Comparison of ENCODE assay signal across 14 cellular contexts in genomic region chr18:77223653-77224052, GRCh38. TPM values are rescaled to one million over a fixed set of nuclear protein-coding genes. Genes with fewer than 3 reads are reported as not detected.
DNase-seq lines count a peak whose midpoint lies in the region; ATAC-seq and TF ChIP-seq lines count a peak whose summit lies in the region.
"Had no signal": no experiment of that assay in that cellular context is flagged by ENCODE, and none has a peak within 500 bp of the region (broad histone marks: within the 10 kb centered on the region; RNA-seq: fewer than 3 reads in every experiment).

No MANE protein-coding gene starts in this region.

- H3K4me3 ChIP-seq in PC-3 (ENCODE audit: low read length) (no peak overlapping the region), Caco-2 (ENCODE audit: low read depth, low read length) (no peak overlapping the region)
- H3K4me3 ChIP-seq: K562 had no signal

- H3K36me3 Mint-ChIP-seq in Caco-2 (ENCODE audit: insufficient read depth, unreplicated experiment): no peaks in the 10 kb centered on the region
- H3K36me3 Mint-ChIP-seq in T-helper 2 cell treated with Interferon-gamma antibody and Interleukin-4, amounts not matched to agents 5 μg/mL and 100 μg/mL, for 36 hours (ENCODE audit: low read depth): no peaks in the 10 kb centered on the region

- H3K27me3 Mint-ChIP-seq in Caco-2 (ENCODE audit: insufficient read depth, unreplicated experiment): peaks cover 7% of the 10 kb centered on the region
- peaks cover 15% of the 10 kb centered on the region for H3K27me3 Mint-ChIP-seq in T-helper 2 cell treated with Interferon-gamma antibody and Interleukin-4, amounts not matched to agents 5 μg/mL and 100 μg/mL, for 36 hours (ENCODE audit: low read depth)

- POLR2A ChIA-PET in PC-3 (lab: Charles Lee; ENCODE audit: unreplicated experiment): interaction anchor here (0.5 to 0.6 kb wide), 3 partner anchors 14 to 252 kb away, joined by 3 to 22 read pairs (median 4); no protein-coding TSS in a partner anchor
- POLR2A ChIA-PET in Caco-2 (lab: Charles Lee): no interaction called here

- no peaks in the 10 kb centered on the region for H4K20me1 ChIP-seq in PC-3 (ENCODE audit: low read length)

- H3K36me3 ChIP-seq in PC-3 (ENCODE audit: low read depth, low read length): no peaks in the 10 kb centered on the region
- H3K36me3 ChIP-seq in Caco-2 (ENCODE audit: control insufficient read depth, insufficient read depth, low read length): no peaks in the 10 kb centered on the region

- H3K9me3 ChIP-seq in PC-3 (ENCODE audit: low read length) (no peaks in the 10 kb centered on the region), Caco-2 (no peaks in the 10 kb centered on the region)

- peaks cover 10% of the 10 kb centered on the region for H3K9me3 Mint-ChIP-seq in Caco-2 (ENCODE audit: unreplicated experiment)
- H3K9me3 Mint-ChIP-seq in T-helper 2 cell treated with Interferon-gamma antibody and Interleukin-4, amounts not matched to agents 5 μg/mL and 100 μg/mL, for 36 hours: no peaks in the 10 kb centered on the region

- TF ChIP-seq CTCF in PC-3 (conservative IDR thresholded peaks at IDR 0.05; ENCODE audit: low read depth, low read length) (no peak), Caco-2 (IDR thresholded peaks at IDR 0.05; ENCODE audit: insufficient read depth in 1 of 2, low read depth in 1 of 2, low read length in 1 of 2, severe bottlenecking in 1 of 2, unreplicated experiment in 1 of 2) (no peak)

- no peak overlapping the region for H2AFZ ChIP-seq in PC-3 (ENCODE audit: low read length)

- CTCF ChIA-PET in PC-3 (lab: Charles Lee): interaction anchor here (0.7 kb wide), 1 partner anchor 92 kb away, joined by 6 read pairs; no protein-coding TSS in a partner anchor
- CTCF ChIA-PET in Caco-2 (lab: Charles Lee): no interaction called here

- H3K9me2 ChIP-seq in PC-3 (replicated peaks; ENCODE audit: low read length): no peaks in the 10 kb centered on the region

- H3K4me1 ChIP-seq in PC-3 (ENCODE audit: insufficient read depth, low read length) (peaks cover 16% of the 10 kb centered on the region), Caco-2 (no peaks in the 10 kb centered on the region)

- H3K4me2 ChIP-seq in PC-3 (ENCODE audit: low read length): peak overlapping the region; percentile 52

- H3F3A ChIP-seq in PC-3 (ENCODE audit: low read length, unreplicated experiment): no peaks in the 10 kb centered on the region

- intact Hi-C loops in PC-3 (cut with micrococcal nuclease) (no loop called here), Caco-2 (cut with micrococcal nuclease; ENCODE audit: unreplicated experiment) (no loop called here)

- H3K27me3 ChIP-seq in PC-3 (ENCODE audit: low read length) (peaks cover 18% of the 10 kb centered on the region; the same call in 1 of the 2 replicates), Caco-2 (replicated peaks; ENCODE audit: control insufficient read depth, insufficient read depth, low read length) (no peaks in the 10 kb centered on the region)

- DNase-seq in A172 (ENCODE audit: low spot score) (peak; percentile 64), EH (ENCODE audit: low read depth) (peak; percentile 46), PC-3 (peak; percentile 63), epithelial cell of prostate (ENCODE audit: low read depth, low spot score) (peak; percentile 18), Caco-2 (no peak), NCI-H1048 (lab: John Stamatoyannopoulos, UW) (no peak)
- DNase-seq in T-helper 2 cell treated with Interferon-gamma antibody and Interleukin-4, amounts not matched to agents 5 μg/mL and 100 μg/mL, for 36 hours (ENCODE audit: low spot score): no peak
- DNase-seq: activated gamma-delta T cell; immature natural killer cell; NCI-H2107; stimulated activated naive CD4-positive, alpha-beta T cell; T-helper 1 cell had no signal

- ATAC-seq in PC-3 (peak; percentile 63), HG03095 (IDR thresholded peaks at IDR 0.05; ENCODE audit: unreplicated experiment) (no peak)
- ATAC-seq: K562 had no signal

- no peaks in the 10 kb centered on the region for H3K4me1 Mint-ChIP-seq in Caco-2 (ENCODE audit: low read depth, unreplicated experiment)
- peaks cover 1% of the 10 kb centered on the region for H3K4me1 Mint-ChIP-seq in T-helper 2 cell treated with Interferon-gamma antibody and Interleukin-4, amounts not matched to agents 5 μg/mL and 100 μg/mL, for 36 hours (ENCODE audit: low read depth)

- H3K27ac ChIP-seq in PC-3 (ENCODE audit: low read length): peak overlapping the region; percentile 35
- no peak overlapping the region for H3K27ac ChIP-seq in epithelial cell of prostate

- H3K9ac ChIP-seq in PC-3 (ENCODE audit: low read length): no peak overlapping the region

- BruUV-seq in PC-3 (replicated peaks; lab: Mats Ljungman, UMichigan) (no TSS peak), Caco-2 (replicated peaks; lab: Mats Ljungman, UMichigan) (no TSS peak)

- H3K4me3 Mint-ChIP-seq in Caco-2 (ENCODE audit: unreplicated experiment): no peak overlapping the region
- H3K4me3 Mint-ChIP-seq in T-helper 2 cell treated with Interferon-gamma antibody and Interleukin-4, amounts not matched to agents 5 μg/mL and 100 μg/mL, for 36 hours: no peak overlapping the region
- H3K4me3 Mint-ChIP-seq: immature natural killer cell had no signal

- H3K27ac Mint-ChIP-seq in Caco-2 (ENCODE audit: unreplicated experiment): no peak overlapping the region
- no peak overlapping the region for H3K27ac Mint-ChIP-seq in T-helper 2 cell treated with Interferon-gamma antibody and Interleukin-4, amounts not matched to agents 5 μg/mL and 100 μg/mL, for 36 hours
- H3K27ac Mint-ChIP-seq: immature natural killer cell had no signal

- no peaks in the 10 kb centered on the region for H3K79me2 ChIP-seq in PC-3 (ENCODE audit: low read length)

RNA-seq across cellular contexts. Expression of gene GALR1, which starts 26.0 kb away (rescaled TPM):
- not detected in 2 replicates for total RNA-seq in A172 (2014; rRNA removed; shearing (Covaris generic))
- total RNA-seq in PC-3 (2014; rRNA removed): not detected in 2 replicates
- total RNA-seq in Caco-2 (2022): not detected in 2 replicates
- total RNA-seq: K562 had no signal

Comparison
In these comparisons a context has a peak if more than half of its experiments do, and no peak if none do; other contexts are left out.
1. DNase-seq: peak in A172 (single experiment), EH (single experiment), PC-3 (single experiment) and epithelial cell of prostate (single experiment); none in Caco-2 (0 of 2), NCI-H1048 (single experiment) and T-helper 2 cell treated with Interferon-gamma antibody and Interleukin-4, amounts not matched to agents 5 μg/mL and 100 μg/mL, for 36 hours (single experiment).